Comparison of ENCODE assay signal across 2 cellular contexts in the genomic region with DNA sequence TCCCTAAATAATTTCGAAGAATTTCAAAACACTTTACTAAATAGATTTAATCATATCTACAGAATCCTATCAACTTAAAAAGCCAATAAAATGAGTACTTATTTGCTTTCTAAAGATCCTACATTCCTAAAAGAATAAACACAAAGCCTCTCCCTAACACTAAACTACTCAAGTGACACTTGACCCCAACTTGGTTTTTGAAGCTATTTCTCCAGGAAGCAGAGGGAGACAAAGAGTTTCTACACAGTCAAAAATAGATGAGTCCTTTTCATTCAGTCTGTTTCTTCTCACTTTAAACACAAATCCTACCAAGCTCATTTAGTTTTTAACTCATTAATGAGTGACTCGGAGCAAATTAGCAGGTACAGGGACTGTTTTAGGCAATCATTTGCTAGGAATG.
TF ChIP-seq lines count a peak whose summit lies in the region.

No MANE protein-coding gene starts in this region.

TF ChIP-seq in SK-N-SH, 30 proteins besides CTCF, POLR2A, EP300 and RAD21 (continued from another document):
- TF ChIP-seq, protein P1, sequence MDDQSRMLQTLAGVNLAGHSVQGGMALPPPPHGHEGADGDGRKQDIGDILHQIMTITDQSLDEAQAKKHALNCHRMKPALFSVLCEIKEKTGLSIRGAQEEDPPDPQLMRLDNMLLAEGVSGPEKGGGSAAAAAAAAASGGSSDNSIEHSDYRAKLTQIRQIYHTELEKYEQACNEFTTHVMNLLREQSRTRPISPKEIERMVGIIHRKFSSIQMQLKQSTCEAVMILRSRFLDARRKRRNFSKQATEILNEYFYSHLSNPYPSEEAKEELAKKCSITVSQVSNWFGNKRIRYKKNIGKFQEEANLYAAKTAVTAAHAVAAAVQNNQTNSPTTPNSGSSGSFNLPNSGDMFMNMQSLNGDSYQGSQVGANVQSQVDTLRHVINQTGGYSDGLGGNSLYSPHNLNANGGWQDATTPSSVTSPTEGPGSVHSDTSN (IDR thresholded peaks at IDR 0.05), result no peak
- no peak for TF ChIP-seq TAF1 (IDR thresholded peaks at IDR 0.05; ENCODE audit: borderline replicate concordance, low read depth, low read length)
- no peak for TF ChIP-seq ELF1 (IDR thresholded peaks at IDR 0.05)
- no peak for TF ChIP-seq RXRA (IDR thresholded peaks at IDR 0.05; ENCODE audit: borderline replicate concordance, low read depth)
- TF ChIP-seq, protein P2, sequence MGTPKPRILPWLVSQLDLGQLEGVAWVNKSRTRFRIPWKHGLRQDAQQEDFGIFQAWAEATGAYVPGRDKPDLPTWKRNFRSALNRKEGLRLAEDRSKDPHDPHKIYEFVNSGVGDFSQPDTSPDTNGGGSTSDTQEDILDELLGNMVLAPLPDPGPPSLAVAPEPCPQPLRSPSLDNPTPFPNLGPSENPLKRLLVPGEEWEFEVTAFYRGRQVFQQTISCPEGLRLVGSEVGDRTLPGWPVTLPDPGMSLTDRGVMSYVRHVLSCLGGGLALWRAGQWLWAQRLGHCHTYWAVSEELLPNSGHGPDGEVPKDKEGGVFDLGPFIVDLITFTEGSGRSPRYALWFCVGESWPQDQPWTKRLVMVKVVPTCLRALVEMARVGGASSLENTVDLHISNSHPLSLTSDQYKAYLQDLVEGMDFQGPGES (IDR thresholded peaks at IDR 0.05; ENCODE audit: low read depth, low read length), result no peak
- TF ChIP-seq FOXM1 (IDR thresholded peaks at IDR 0.05; ENCODE audit: low read depth), result no peak
- no peak for TF ChIP-seq GABPA (IDR thresholded peaks at IDR 0.05; ENCODE audit: low read depth)

TF ChIP-seq in SK-N-SH treated with all-trans-retinoic acid at 6 μM for 48 hours, 23 proteins besides CTCF, POLR2A, EP300 and RAD21 (continued from another document):
- TF ChIP-seq, protein P3, sequence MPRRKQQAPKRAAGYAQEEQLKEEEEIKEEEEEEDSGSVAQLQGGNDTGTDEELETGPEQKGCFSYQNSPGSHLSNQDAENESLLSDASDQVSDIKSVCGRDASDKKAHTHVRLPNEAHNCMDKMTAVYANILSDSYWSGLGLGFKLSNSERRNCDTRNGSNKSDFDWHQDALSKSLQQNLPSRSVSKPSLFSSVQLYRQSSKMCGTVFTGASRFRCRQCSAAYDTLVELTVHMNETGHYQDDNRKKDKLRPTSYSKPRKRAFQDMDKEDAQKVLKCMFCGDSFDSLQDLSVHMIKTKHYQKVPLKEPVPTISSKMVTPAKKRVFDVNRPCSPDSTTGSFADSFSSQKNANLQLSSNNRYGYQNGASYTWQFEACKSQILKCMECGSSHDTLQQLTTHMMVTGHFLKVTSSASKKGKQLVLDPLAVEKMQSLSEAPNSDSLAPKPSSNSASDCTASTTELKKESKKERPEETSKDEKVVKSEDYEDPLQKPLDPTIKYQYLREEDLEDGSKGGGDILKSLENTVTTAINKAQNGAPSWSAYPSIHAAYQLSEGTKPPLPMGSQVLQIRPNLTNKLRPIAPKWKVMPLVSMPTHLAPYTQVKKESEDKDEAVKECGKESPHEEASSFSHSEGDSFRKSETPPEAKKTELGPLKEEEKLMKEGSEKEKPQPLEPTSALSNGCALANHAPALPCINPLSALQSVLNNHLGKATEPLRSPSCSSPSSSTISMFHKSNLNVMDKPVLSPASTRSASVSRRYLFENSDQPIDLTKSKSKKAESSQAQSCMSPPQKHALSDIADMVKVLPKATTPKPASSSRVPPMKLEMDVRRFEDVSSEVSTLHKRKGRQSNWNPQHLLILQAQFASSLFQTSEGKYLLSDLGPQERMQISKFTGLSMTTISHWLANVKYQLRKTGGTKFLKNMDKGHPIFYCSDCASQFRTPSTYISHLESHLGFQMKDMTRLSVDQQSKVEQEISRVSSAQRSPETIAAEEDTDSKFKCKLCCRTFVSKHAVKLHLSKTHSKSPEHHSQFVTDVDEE (CRISPR knock-in tag; IDR thresholded peaks at IDR 0.05), result no peak
- TF ChIP-seq, protein P4, sequence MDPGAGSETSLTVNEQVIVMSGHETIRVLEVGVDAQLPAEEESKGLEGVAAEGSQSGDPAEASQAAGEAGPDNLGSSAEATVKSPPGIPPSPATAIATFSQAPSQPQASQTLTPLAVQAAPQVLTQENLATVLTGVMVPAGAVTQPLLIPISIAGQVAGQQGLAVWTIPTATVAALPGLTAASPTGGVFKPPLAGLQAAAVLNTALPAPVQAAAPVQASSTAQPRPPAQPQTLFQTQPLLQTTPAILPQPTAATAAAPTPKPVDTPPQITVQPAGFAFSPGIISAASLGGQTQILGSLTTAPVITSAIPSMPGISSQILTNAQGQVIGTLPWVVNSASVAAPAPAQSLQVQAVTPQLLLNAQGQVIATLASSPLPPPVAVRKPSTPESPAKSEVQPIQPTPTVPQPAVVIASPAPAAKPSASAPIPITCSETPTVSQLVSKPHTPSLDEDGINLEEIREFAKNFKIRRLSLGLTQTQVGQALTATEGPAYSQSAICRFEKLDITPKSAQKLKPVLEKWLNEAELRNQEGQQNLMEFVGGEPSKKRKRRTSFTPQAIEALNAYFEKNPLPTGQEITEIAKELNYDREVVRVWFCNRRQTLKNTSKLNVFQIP (CRISPR knock-in tag; IDR thresholded peaks at IDR 0.05; ENCODE audit: borderline replicate concordance, low read depth), result no peak
- no peak for TF ChIP-seq ZFP3 (CRISPR knock-in tag; IDR thresholded peaks at IDR 0.05)
- no peak for TF ChIP-seq ISL1 (CRISPR knock-in tag; IDR thresholded peaks at IDR 0.05)
- TF ChIP-seq ARNTL (CRISPR knock-in tag; IDR thresholded peaks at IDR 0.05; ENCODE audit: borderline replicate concordance, low read depth), result no peak
- TF ChIP-seq OSR1 (CRISPR knock-in tag; IDR thresholded peaks at IDR 0.05), result no peak
- TF ChIP-seq ZNF8 (CRISPR knock-in tag; IDR thresholded peaks at IDR 0.05), result no peak
- TF ChIP-seq ZFP30 (CRISPR knock-in tag; IDR thresholded peaks at IDR 0.05), result no peak
- TF ChIP-seq BACH2 (CRISPR knock-in tag; IDR thresholded peaks at IDR 0.05; ENCODE audit: borderline replicate concordance), result no peak
- no peak for TF ChIP-seq GLIS3 (CRISPR knock-in tag; IDR thresholded peaks at IDR 0.05)
- no peak for TF ChIP-seq ZNF565 (CRISPR knock-in tag; conservative IDR thresholded peaks at IDR 0.05; ENCODE audit: low read depth)
- TF ChIP-seq, protein P5, sequence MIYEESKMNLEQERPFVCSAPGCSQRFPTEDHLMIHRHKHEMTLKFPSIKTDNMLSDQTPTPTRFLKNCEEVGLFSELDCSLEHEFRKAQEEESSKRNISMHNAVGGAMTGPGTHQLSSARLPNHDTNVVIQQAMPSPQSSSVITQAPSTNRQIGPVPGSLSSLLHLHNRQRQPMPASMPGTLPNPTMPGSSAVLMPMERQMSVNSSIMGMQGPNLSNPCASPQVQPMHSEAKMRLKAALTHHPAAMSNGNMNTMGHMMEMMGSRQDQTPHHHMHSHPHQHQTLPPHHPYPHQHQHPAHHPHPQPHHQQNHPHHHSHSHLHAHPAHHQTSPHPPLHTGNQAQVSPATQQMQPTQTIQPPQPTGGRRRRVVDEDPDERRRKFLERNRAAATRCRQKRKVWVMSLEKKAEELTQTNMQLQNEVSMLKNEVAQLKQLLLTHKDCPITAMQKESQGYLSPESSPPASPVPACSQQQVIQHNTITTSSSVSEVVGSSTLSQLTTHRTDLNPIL (CRISPR knock-in tag; IDR thresholded peaks at IDR 0.05; ENCODE audit: low read depth), result no peak
- no peak for TF ChIP-seq ZC3H10 (CRISPR knock-in tag; IDR thresholded peaks at IDR 0.05)
- TF ChIP-seq, protein P6, sequence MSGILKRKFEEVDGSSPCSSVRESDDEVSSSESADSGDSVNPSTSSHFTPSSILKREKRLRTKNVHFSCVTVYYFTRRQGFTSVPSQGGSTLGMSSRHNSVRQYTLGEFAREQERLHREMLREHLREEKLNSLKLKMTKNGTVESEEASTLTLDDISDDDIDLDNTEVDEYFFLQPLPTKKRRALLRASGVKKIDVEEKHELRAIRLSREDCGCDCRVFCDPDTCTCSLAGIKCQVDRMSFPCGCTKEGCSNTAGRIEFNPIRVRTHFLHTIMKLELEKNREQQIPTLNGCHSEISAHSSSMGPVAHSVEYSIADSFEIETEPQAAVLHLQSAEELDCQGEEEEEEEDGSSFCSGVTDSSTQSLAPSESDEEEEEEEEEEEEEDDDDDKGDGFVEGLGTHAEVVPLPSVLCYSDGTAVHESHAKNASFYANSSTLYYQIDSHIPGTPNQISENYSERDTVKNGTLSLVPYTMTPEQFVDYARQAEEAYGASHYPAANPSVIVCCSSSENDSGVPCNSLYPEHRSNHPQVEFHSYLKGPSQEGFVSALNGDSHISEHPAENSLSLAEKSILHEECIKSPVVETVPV (CRISPR knock-in tag; IDR thresholded peaks at IDR 0.05), result no peak
- no peak for TF ChIP-seq ZNF70 (CRISPR knock-in tag; IDR thresholded peaks at IDR 0.05)
